In genomic region chr19:1471514-1472107, GRCh38 we compare ENCODE assay signal across 10 cellular contexts. TPM values are rescaled to one million over a fixed set of nuclear protein-coding genes. Genes with fewer than 3 reads are reported as not detected.
DNase-seq lines count a peak whose midpoint lies in the region; ATAC-seq and TF ChIP-seq lines count a peak whose summit lies in the region.
"Had no signal": no experiment of that assay in that cellular context is flagged by ENCODE, and none has a peak within 500 bp of the region (broad histone marks: within the 10 kb centered on the region; RNA-seq: fewer than 3 reads in every experiment).

No MANE protein-coding gene starts in this region.

- 15 to 27% (median 17%) methylated on average over 10 to 22 of the region's 22 CpGs for WGBS in stomach, 5 donors

- H3K27me3 Mint-ChIP-seq in Caco-2 (ENCODE audit: insufficient read depth, unreplicated experiment): no peaks in the 10 kb centered on the region

- peaks cover 3% of the 10 kb centered on the region; the same call in 1 of the 2 replicates for H4K20me1 ChIP-seq in SU-DHL-6 (ENCODE audit: low read depth, low read length)

- H3K4me3 Mint-ChIP-seq in Caco-2 (ENCODE audit: unreplicated experiment): peak overlapping the region; percentile 89

- H3K9me2 ChIP-seq in SU-DHL-6 (replicated peaks; ENCODE audit: insufficient read depth, low read length): no peaks in the 10 kb centered on the region

- TF ChIP-seq CTCF in AG04450 (IDR thresholded peaks at IDR 0.05; ENCODE audit: low read depth, low read length): peak; percentile 22; the same call in 1 of the 2 replicates
- peak in 1 of 2 experiments; percentile 53 for TF ChIP-seq CTCF in Caco-2 (IDR thresholded peaks at IDR 0.05; ENCODE audit: insufficient read depth in 1 of 2, low read depth in 1 of 2, low read length in 1 of 2, severe bottlenecking in 1 of 2, unreplicated experiment in 1 of 2)
- TF ChIP-seq CTCF in SU-DHL-6 (IDR thresholded peaks at IDR 0.05; ENCODE audit: insufficient read depth, low read length, poor library complexity, severe bottlenecking): no peak
- TF ChIP-seq CTCF in stomach (IDR thresholded peaks at IDR 0.05): no peak
- no peak for TF ChIP-seq CTCF in tibial artery (IDR thresholded peaks at IDR 0.05)

- H3K4me1 ChIP-seq in Caco-2: peaks cover 15% of the 10 kb centered on the region
- H3K4me1 ChIP-seq in stomach: peaks cover 57 to 77% (median 75%) of the 10 kb centered on the region in 4 donors
- peaks cover 10 to 67% (median 61%) of the 10 kb centered on the region in 4 donors for H3K4me1 ChIP-seq in tibial artery

- H3K4me3 ChIP-seq in AG04450 (ENCODE audit: low read depth, low read length) (no peak overlapping the region), Caco-2 (ENCODE audit: low read depth, low read length) (peak overlapping the region; percentile 65), SU-DHL-6 (ENCODE audit: insufficient read depth, low read length, poor library complexity, severe bottlenecking) (no peak overlapping the region), stomach (peak overlapping the region in 2 of 4 donors; percentile 37 to 62), tibial artery (no peak overlapping the region)

- no TSS peak for BruUV-seq in Caco-2 (replicated peaks; lab: Mats Ljungman, UMichigan)

- H2AFZ ChIP-seq in SU-DHL-6 (ENCODE audit: low read depth, low read length, severe bottlenecking): no peak overlapping the region

- ATAC-seq in HG02623 (IDR thresholded peaks at IDR 0.05; ENCODE audit: unreplicated experiment): no peak
- ATAC-seq in GM21717 (IDR thresholded peaks at IDR 0.05; ENCODE audit: unreplicated experiment): no peak

- TF ChIP-seq POLR2A in stomach (IDR thresholded peaks at IDR 0.05): no peak

- H3K9ac ChIP-seq in SU-DHL-6 (ENCODE audit: low read length): no peak overlapping the region

- H3K9me3 ChIP-seq in AG04450 (ENCODE audit: control insufficient read depth, insufficient read depth, low read length) (no peaks in the 10 kb centered on the region; the same call in 1 of the 2 replicates), Caco-2 (no peaks in the 10 kb centered on the region), SU-DHL-6 (ENCODE audit: insufficient read depth, low read length) (no peaks in the 10 kb centered on the region), stomach (no peaks in the 10 kb centered on the region), tibial artery (no peaks in the 10 kb centered on the region)

- CTCF ChIA-PET in AG04450 (lab: Charles Lee) (interaction anchor here (0.6 to 1.1 kb wide), 3 partner anchors 193 to 355 kb away, joined by 3 to 7 read pairs (median 4); no protein-coding TSS in a partner anchor), Caco-2 (lab: Charles Lee) (interaction anchor here (0.7 to 0.9 kb wide), 3 partner anchors 19 to 119 kb away, joined by 3 to 8 read pairs (median 5); partner anchors contain the start of gene REEP6)

- peaks cover 4% of the 10 kb centered on the region for H3K4me1 Mint-ChIP-seq in Caco-2 (ENCODE audit: low read depth, unreplicated experiment)

- POLR2A ChIA-PET in AG04450 (lab: Yijun Ruan, JAX) (interaction anchor here (0.7 kb wide), 1 partner anchor 16 kb away, joined by 3 read pairs; no protein-coding TSS in a partner anchor), Caco-2 (lab: Charles Lee) (no interaction called here)

- H3F3A ChIP-seq in SU-DHL-6 (ENCODE audit: insufficient read depth): no peaks in the 10 kb centered on the region

- H3K27ac ChIP-seq in AG04450 (ENCODE audit: low read depth, low read length): no peak overlapping the region
- H3K27ac ChIP-seq in SU-DHL-6 (ENCODE audit: low read depth, low read length): no peak overlapping the region
- H3K27ac ChIP-seq in stomach: no peak overlapping the region
- no peak overlapping the region for H3K27ac ChIP-seq in tibial artery

- TF ChIP-seq EP300 in stomach (IDR thresholded peaks at IDR 0.05): no peak

- peak overlapping the region; percentile 14 for H3K4me2 ChIP-seq in SU-DHL-6 (ENCODE audit: low read depth, low read length, poor library complexity, severe bottlenecking)

- H3K27me3 ChIP-seq in AG04450 (ENCODE audit: control insufficient read depth, insufficient read depth, low read length): peaks cover 51% of the 10 kb centered on the region
- no peaks in the 10 kb centered on the region for H3K27me3 ChIP-seq in Caco-2 (replicated peaks; ENCODE audit: control insufficient read depth, insufficient read depth, low read length)
- H3K27me3 ChIP-seq in SU-DHL-6 (ENCODE audit: low read length): no peaks in the 10 kb centered on the region
- H3K27me3 ChIP-seq in stomach: peaks cover 42 to 98% (median 70%) of the 10 kb centered on the region in 3 donors
- peaks cover 24 to 100% of the 10 kb centered on the region in 2 donors for H3K27me3 ChIP-seq in tibial artery

- peaks cover 5% of the 10 kb centered on the region; the same call in 1 of the 2 replicates for H3K79me2 ChIP-seq in SU-DHL-6 (ENCODE audit: insufficient read depth, low read length)

- H3K27ac Mint-ChIP-seq in Caco-2 (ENCODE audit: unreplicated experiment): no peak overlapping the region

- DNase-seq in AG04450 (ENCODE audit: low read depth, low spot score) (no peak), Caco-2 (peak in 1 of 2 experiments; percentile 50), head of caudate nucleus (peak in 31 of 42 donors; percentile 42 to 81 (median 65)), stomach (no peak), tibial artery (no peak)
- DNase-seq: NCI-H446, occipital lobe had no signal

- peaks cover 46% of the 10 kb centered on the region for H3K36me3 Mint-ChIP-seq in Caco-2 (ENCODE audit: insufficient read depth, unreplicated experiment)

- no peaks in the 10 kb centered on the region for H3K9me3 Mint-ChIP-seq in Caco-2 (ENCODE audit: unreplicated experiment)

- intact Hi-C loops in Caco-2 (cut with micrococcal nuclease; ENCODE audit: unreplicated experiment): loop anchor here (2.0 to 5.0 kb wide), 2 partner anchors 37 to 64 kb away; partner anchors contain the start of gene DAZAP1
- intact Hi-C loops in head of caudate nucleus (cut with DNase I): no loop called here
- intact Hi-C loops in stomach (cut with DNase I; ENCODE audit: low total_unique reads): no loop called here
- intact Hi-C loops in tibial artery (cut with DNase I; ENCODE audit: low total_unique reads): no loop called here

- H3K36me3 ChIP-seq in Caco-2 (ENCODE audit: control insufficient read depth, insufficient read depth, low read length) (no peaks in the 10 kb centered on the region; the same call in 1 of the 2 replicates), SU-DHL-6 (ENCODE audit: low read length) (no peaks in the 10 kb centered on the region), stomach (peaks cover 0 to 27% (median 24%) of the 10 kb centered on the region in 4 donors), tibial artery (peaks cover 0 to 28% (median 24%) of the 10 kb centered on the region in 3 donors)

RNA-seq across cellular contexts. Expression of gene C19orf25, which starts 7.4 kb away (rescaled TPM):
- polyA plus RNA-seq in AG04450 (2011; rRNA removed) (14.5 and 17.5 TPM in 2 replicates), stomach (10 to 100 TPM; 25.4 to 34.9 (median 32.7) TPM)
- 6.3 and 7.8 TPM in 2 replicates for polyA minus RNA-seq in AG04450 (2011; rRNA and poly(A)+ RNA removed)
- total RNA-seq in Caco-2 (2022) (41.9 and 45.4 TPM in 2 replicates), stomach (10 to 100 TPM in 4 of 5 donors, 1 to 10 TPM in 1; 5.4 to 84.3 (median 21.3) TPM)

RNA-seq across cellular contexts. Expression of gene PCSK4, which starts 18.5 kb away (rescaled TPM):
- polyA plus RNA-seq in AG04450 (2011; rRNA removed): 0.40 TPM in 2 replicates
- polyA minus RNA-seq in AG04450 (2011; rRNA and poly(A)+ RNA removed): 0.48 and 0.55 TPM in 2 replicates
- total RNA-seq in Caco-2 (2022): 6.4 and 9.8 TPM in 2 replicates
- total RNA-seq in stomach: 10 to 100 TPM in 2 of 5 donors, 1 to 10 TPM in 1, not detected in 2; 1.7 to 26.8 (median 19.7) TPM
- polyA plus RNA-seq in stomach: 1 to 10 TPM; 2.7 to 5.0 (median 3.2) TPM

RNA-seq across cellular contexts. Expression of gene REEP6, which starts 19.4 kb away (rescaled TPM):
- polyA plus RNA-seq in AG04450 (2011; rRNA removed) (0.84 and 1.1 TPM in 2 replicates), stomach (10 to 100 TPM in 1 of 3 donors, 1 to 10 TPM in 2; 3.5 to 10.1 (median 6.1) TPM)
- polyA minus RNA-seq in AG04450 (2011; rRNA and poly(A)+ RNA removed): 1.1 and 2.5 TPM in 2 replicates
- total RNA-seq in Caco-2 (2022) (50.2 and 61.5 TPM in 2 replicates), stomach (10 to 100 TPM in 1 of 5 donors, 1 to 10 TPM in 1, not detected in 3; 3.7 to 24.3 TPM)

RNA-seq across cellular contexts. Expression of gene APC2, which starts 21.7 kb away (rescaled TPM):
- polyA plus RNA-seq in AG04450 (2011; rRNA removed) (0.09 and 0.17 TPM in 2 replicates), stomach (under 1 TPM; 0.10 to 0.31 (median 0.15) TPM)
- polyA minus RNA-seq in AG04450 (2011; rRNA and poly(A)+ RNA removed): 0.30 and 0.41 TPM in 2 replicates
- total RNA-seq in Caco-2 (2022) (9.5 and 11.3 TPM in 2 replicates), stomach (1 to 10 TPM in 2 of 5 donors, under 1 TPM in 2, not detected in 1; 0.58 to 3.5 (median 2.0) TPM)

RNA-seq across cellular contexts. Expression of gene RPS15, which starts 33.4 kb away (rescaled TPM):
- polyA plus RNA-seq in AG04450 (2011; rRNA removed) (596 and 980 TPM in 2 replicates), stomach (1,000 to 10,000 TPM; 2,846 to 4,539 (median 3,866) TPM)
- 440 and 566 TPM in 2 replicates for polyA minus RNA-seq in AG04450 (2011; rRNA and poly(A)+ RNA removed)
- total RNA-seq in Caco-2 (2022) (1,192 and 1,341 TPM in 2 replicates), stomach (1,000 to 10,000 TPM in 4 of 5 donors, 100 to 1,000 TPM in 1; 428 to 2,471 (median 1,694) TPM)

Comparison
In these comparisons a context has a peak if more than half of its experiments do, and no peak if none do; other contexts are left out.
1. DNase-seq: peak in head of caudate nucleus (31 of 42); none in AG04450 (single experiment), stomach (single experiment) and tibial artery (0 of 2).